8 cellular contexts compared by ENCODE assay signal in the genomic region with DNA sequence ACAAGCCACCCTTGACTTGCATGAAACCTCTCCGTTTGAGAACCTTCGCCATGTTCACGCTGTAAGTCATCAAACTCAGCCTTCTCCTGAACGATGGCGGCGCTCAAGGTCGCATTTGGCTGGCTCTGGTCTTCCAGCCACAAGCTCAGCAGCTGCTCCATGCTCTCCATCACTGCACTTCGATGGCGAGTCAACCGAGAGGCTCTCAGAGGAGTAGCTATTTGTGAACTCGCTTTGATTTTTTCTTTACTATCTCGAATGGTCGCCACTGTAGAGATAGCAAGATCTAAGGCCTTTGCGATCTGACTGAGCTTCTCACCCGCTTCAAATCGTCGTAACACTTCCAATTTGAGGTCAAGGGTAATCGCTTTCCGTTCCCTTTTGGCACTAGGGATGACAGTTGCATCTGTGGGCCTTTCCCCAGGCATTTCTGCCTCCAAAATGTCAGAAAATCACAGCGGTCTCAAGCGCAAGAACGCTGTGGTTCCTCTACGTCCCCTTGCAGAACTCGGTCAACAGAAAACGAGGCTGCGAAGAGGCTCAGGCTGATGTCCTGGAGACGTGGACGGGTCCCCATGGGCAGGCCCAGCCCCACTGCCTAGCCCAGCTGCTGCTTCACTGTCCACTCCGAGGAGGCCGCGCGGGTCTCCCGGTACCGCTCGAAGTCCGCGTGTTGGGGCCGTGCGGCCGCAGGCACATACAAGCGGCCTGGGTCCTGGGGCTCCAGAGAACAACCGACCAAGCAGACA. TPM values are rescaled to one million over a fixed set of nuclear protein-coding genes. Genes with fewer than 3 reads are reported as not detected.
A peak's percentile ranks its signal among the peaks of the same experiment; 100 is the strongest.
DNase-seq lines count a peak whose midpoint lies in the region; ATAC-seq and TF ChIP-seq lines count a peak whose summit lies in the region.

No MANE protein-coding gene starts in this region.

- DNase-seq in stimulated activated naive CD8-positive, alpha-beta T cell treated with anti-CD3 and anti-CD28 coated beads, Interleukin-15, Interleukin-2, amounts not matched to agents 100 U/mL and 50 U/mL, for 24 hours = no peak
- DNase-seq in WERI-Rb-1 (no peak), Right ventricle myocardium superior (peak; percentile 59), gastrocnemius medialis (peak in 1 of 2 donors; percentile 27), ACHN (no peak), NCI-H2196 treated with DMSO at 0.1 percent for 48 hours (lab: John Stamatoyannopoulos, UW; ENCODE audit: unreplicated experiment) (no peak)

- peak overlapping the region; percentile 95 for H3K27ac Mint-ChIP-seq in stimulated activated naive CD8-positive, alpha-beta T cell treated with anti-CD3 and anti-CD28 coated beads, Interleukin-15, Interleukin-2, amounts not matched to agents 100 ng/mL and 50 ng/mL, for 24 hours

- peaks cover 28 to 40% of the 10 kb centered on the region in 2 donors for H3K4me1 ChIP-seq in gastrocnemius medialis

- H3K27ac ChIP-seq in WERI-Rb-1 (peak overlapping the region; percentile 98), gastrocnemius medialis (peak overlapping the region; percentile 78 to 99 (median 98))

- intact Hi-C loops in Right ventricle myocardium superior (cut with DNase I) = no loop called here
- intact Hi-C loops in gastrocnemius medialis (cut with DNase I; ENCODE audit: low total_unique reads) = loop anchor here (2.0 to 5.0 kb wide), 2 partner anchors 51 to 1399 kb away; partner anchors contain the start of gene ZC3H18

- TF ChIP-seq CTCF in WERI-Rb-1 (IDR thresholded peaks at IDR 0.05; ENCODE audit: low read depth, low read length) = no peak
- TF ChIP-seq CTCF in gastrocnemius medialis (IDR thresholded peaks at IDR 0.05 in 4 of 5, conservative IDR thresholded peaks at IDR 0.05 in 1 of 5) = no peak

- no peaks in the 10 kb centered on the region for H3K36me3 ChIP-seq in WERI-Rb-1
- H3K36me3 ChIP-seq in gastrocnemius medialis = no peaks in the 10 kb centered on the region

- in situ Hi-C loops in gastrocnemius medialis (cut with MboI; ENCODE audit: low sequenced_read_pairs in 4 of 4) = no loop called here
- in situ Hi-C loops in ACHN (cut with HindIII; ENCODE audit: low pct_ligation_motif_present, low pct_unique_long_range_greater_than_20kb, low sequenced_read_pairs) = no loop called here

- peaks cover 38% of the 10 kb centered on the region for H3K4me1 Mint-ChIP-seq in stimulated activated naive CD8-positive, alpha-beta T cell treated with anti-CD3 and anti-CD28 coated beads, Interleukin-15, Interleukin-2, amounts not matched to agents 100 ng/mL and 50 ng/mL, for 24 hours (ENCODE audit: low read depth)

- H3K4me3 Mint-ChIP-seq in stimulated activated naive CD8-positive, alpha-beta T cell treated with anti-CD3 and anti-CD28 coated beads, Interleukin-15, Interleukin-2, amounts not matched to agents 100 ng/mL and 50 ng/mL, for 24 hours = peak overlapping the region; percentile 97

- H3K9me3 Mint-ChIP-seq in stimulated activated naive CD8-positive, alpha-beta T cell treated with anti-CD3 and anti-CD28 coated beads, Interleukin-15, Interleukin-2, amounts not matched to agents 100 ng/mL and 50 ng/mL, for 24 hours = peaks cover 7% of the 10 kb centered on the region

- no peaks in the 10 kb centered on the region for H3K27me3 ChIP-seq in WERI-Rb-1 (ENCODE audit: insufficient read depth, low read depth, severe bottlenecking)
- H3K27me3 ChIP-seq in gastrocnemius medialis = no peaks in the 10 kb centered on the region

- no peak for ATAC-seq in stimulated activated naive CD8-positive, alpha-beta T cell treated with anti-CD3 and anti-CD28 coated beads, Interleukin-15, Interleukin-2, amounts not matched to agents 100 U/mL and 50 U/mL, for 24 hours
- peak; percentile 40 for ATAC-seq in Right ventricle myocardium superior (ENCODE audit: poor library complexity)
- peak; percentile 9 to 25 for ATAC-seq in gastrocnemius medialis
- ATAC-seq in HG02610 (IDR thresholded peaks at IDR 0.05; ENCODE audit: unreplicated experiment) = no peak

- peaks cover 28% of the 10 kb centered on the region for H3K36me3 Mint-ChIP-seq in stimulated activated naive CD8-positive, alpha-beta T cell treated with anti-CD3 and anti-CD28 coated beads, Interleukin-15, Interleukin-2, amounts not matched to agents 100 ng/mL and 50 ng/mL, for 24 hours (ENCODE audit: low read depth)

- H3K27me3 Mint-ChIP-seq in stimulated activated naive CD8-positive, alpha-beta T cell treated with anti-CD3 and anti-CD28 coated beads, Interleukin-15, Interleukin-2, amounts not matched to agents 100 ng/mL and 50 ng/mL, for 24 hours = no peaks in the 10 kb centered on the region

- no peak for TF ChIP-seq POLR2A in gastrocnemius medialis (IDR thresholded peaks at IDR 0.05)

- peak overlapping the region; percentile 26 for H3K4me3 ChIP-seq in WERI-Rb-1 (ENCODE audit: low read depth, low read length)
- peak overlapping the region; percentile 84 to 100 (median 94) for H3K4me3 ChIP-seq in gastrocnemius medialis

- H3K9me3 ChIP-seq in WERI-Rb-1 (ENCODE audit: severe bottlenecking) (peaks cover 3% of the 10 kb centered on the region), gastrocnemius medialis (no peaks in the 10 kb centered on the region)

RNA-seq across cellular contexts. Expression of gene DEF8, which starts 23.1 kb away (rescaled TPM):
- total RNA-seq in Right ventricle myocardium superior (46.7 TPM), gastrocnemius medialis (100 to 1,000 TPM in 1 of 4 donors, 10 to 100 TPM in 3; 33.1 to 112 (median 51.4) TPM)

RNA-seq across cellular contexts. Expression of gene DBNDD1, which starts 47.6 kb away (rescaled TPM):
- total RNA-seq in Right ventricle myocardium superior (6.3 TPM), gastrocnemius medialis (10 to 100 TPM in 3 of 4 donors, 1 to 10 TPM in 1; 9.3 to 25.9 (median 23.7) TPM)

RNA-seq across cellular contexts. Expression of gene TUBB3, which starts 48.5 kb away (rescaled TPM):
- total RNA-seq in Right ventricle myocardium superior (1.8 TPM), gastrocnemius medialis (1 to 10 TPM in 1 of 4 donors, not detected in 3; 1.1 TPM)

RNA-seq across cellular contexts. Expression of gene MC1R, which starts 53.0 kb away (rescaled TPM):
- 1.1 TPM for total RNA-seq in Right ventricle myocardium superior
- total RNA-seq in gastrocnemius medialis = 1 to 10 TPM in 2 of 4 donors, under 1 TPM in 2; 0.33 to 1.8 (median 0.92) TPM

Comparison
In these comparisons a context has a peak if more than half of its experiments do, and no peak if none do; other contexts are left out.
1. ATAC-seq: peak in Right ventricle myocardium superior (single experiment) and gastrocnemius medialis (2 of 2); none in stimulated activated naive CD8-positive, alpha-beta T cell treated with anti-CD3 and anti-CD28 coated beads, Interleukin-15, Interleukin-2, amounts not matched to agents 100 U/mL and 50 U/mL, for 24 hours (single experiment) and HG02610 (single experiment).